28 cellular contexts compared by ENCODE assay signal in the genomic region with DNA sequence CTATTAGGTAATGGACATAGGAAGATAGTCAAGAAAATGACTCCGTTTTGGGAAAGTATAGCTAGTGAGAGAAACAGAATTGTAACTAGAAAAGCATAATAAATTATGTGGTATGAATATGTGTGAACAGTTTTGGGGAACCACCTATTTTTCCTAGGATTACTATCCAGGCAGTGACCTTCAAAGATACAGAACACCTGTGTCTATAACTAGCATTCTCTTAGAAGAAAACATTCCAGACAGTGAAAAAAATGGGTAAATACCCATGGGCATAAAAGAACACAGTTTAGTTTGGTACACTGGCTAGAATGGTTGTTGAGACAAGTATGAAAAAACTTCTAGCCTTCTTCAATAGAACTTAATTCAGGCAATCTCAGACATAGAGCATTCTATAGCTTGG.
"Had no signal": no experiment of that assay in that cellular context is flagged by ENCODE, and none has a peak within 500 bp of the region (broad histone marks: within the 10 kb centered on the region; RNA-seq: fewer than 3 reads in every experiment).

No MANE protein-coding gene starts in this region.

- H3K36me3 ChIP-seq: colonic mucosa, esophagus muscularis mucosa, esophagus squamous epithelium, gastrocnemius medialis, gastroesophageal sphincter, heart left ventricle, heart right ventricle had no signal

- ATAC-seq: effector memory CD8-positive, alpha-beta T cell; esophagus mucosa; foreskin keratinocyte; gastrocnemius medialis; gastroesophageal sphincter; heart left ventricle; heart right ventricle had no signal

- H3K4me3 ChIP-seq: colonic mucosa, coronary artery, dorsolateral prefrontal cortex, esophagus muscularis mucosa, esophagus squamous epithelium, gastrocnemius medialis, gastroesophageal sphincter, heart left ventricle, heart right ventricle had no signal

- H3K9me3 ChIP-seq: colonic mucosa, esophagus muscularis mucosa, esophagus squamous epithelium, gastrocnemius medialis, gastroesophageal sphincter, heart left ventricle, heart right ventricle had no signal

- H3K4me1 ChIP-seq: colonic mucosa, esophagus squamous epithelium, foreskin keratinocyte, gastroesophageal sphincter, heart left ventricle, heart right ventricle had no signal

- FAIRE-seq: colon, endometrium, endothelial cell of umbilical vein had no signal

- H3K27me3 Mint-ChIP-seq: dendritic cell treated with granulocyte-macrophage colony-stimulating factor and Interleukin-4, amounts not matched to agents 40 ng/mL and 50 ng/mL, for 4 days; effector memory CD8-positive, alpha-beta T cell had no signal

- H3K27ac Mint-ChIP-seq: dendritic cell treated with granulocyte-macrophage colony-stimulating factor and Interleukin-4, amounts not matched to agents 40 ng/mL and 50 ng/mL, for 4 days; effector memory CD8-positive, alpha-beta T cell; endodermal cell had no signal

- H3K27ac ChIP-seq: colonic mucosa, coronary artery, dorsolateral prefrontal cortex, epithelial cell of prostate, esophagus muscularis mucosa, esophagus squamous epithelium, foreskin keratinocyte, gastrocnemius medialis, gastroesophageal sphincter, heart left ventricle, heart right ventricle had no signal

- H3K4me3 Mint-ChIP-seq: dendritic cell treated with granulocyte-macrophage colony-stimulating factor and Interleukin-4, amounts not matched to agents 40 ng/mL and 50 ng/mL, for 4 days; effector memory CD8-positive, alpha-beta T cell; endodermal cell had no signal

- H3K27me3 ChIP-seq: colonic mucosa, dorsolateral prefrontal cortex, esophagus muscularis mucosa, esophagus squamous epithelium, gastrocnemius medialis, gastroesophageal sphincter, heart left ventricle, heart right ventricle had no signal

- DNase-seq: colonic mucosa; cortex of kidney; dermis blood vessel endothelial cell; dorsolateral prefrontal cortex; effector CD4-positive, alpha-beta T cell; effector CD8-positive, alpha-beta T cell; effector memory CD4-positive, alpha-beta T cell; effector memory CD8-positive, alpha-beta T cell; endodermal cell; erythroblast; esophagus squamous epithelium; foreskin fibroblast; foreskin keratinocyte; foreskin melanocyte; gastrocnemius medialis; glutamatergic neuron; head of caudate nucleus; heart left ventricle; heart right ventricle had no signal

- H3K9me3 Mint-ChIP-seq: dendritic cell treated with granulocyte-macrophage colony-stimulating factor and Interleukin-4, amounts not matched to agents 40 ng/mL and 50 ng/mL, for 4 days; endodermal cell had no signal
